Comparison of ENCODE assay signal across 2 cellular contexts in the genomic region with DNA sequence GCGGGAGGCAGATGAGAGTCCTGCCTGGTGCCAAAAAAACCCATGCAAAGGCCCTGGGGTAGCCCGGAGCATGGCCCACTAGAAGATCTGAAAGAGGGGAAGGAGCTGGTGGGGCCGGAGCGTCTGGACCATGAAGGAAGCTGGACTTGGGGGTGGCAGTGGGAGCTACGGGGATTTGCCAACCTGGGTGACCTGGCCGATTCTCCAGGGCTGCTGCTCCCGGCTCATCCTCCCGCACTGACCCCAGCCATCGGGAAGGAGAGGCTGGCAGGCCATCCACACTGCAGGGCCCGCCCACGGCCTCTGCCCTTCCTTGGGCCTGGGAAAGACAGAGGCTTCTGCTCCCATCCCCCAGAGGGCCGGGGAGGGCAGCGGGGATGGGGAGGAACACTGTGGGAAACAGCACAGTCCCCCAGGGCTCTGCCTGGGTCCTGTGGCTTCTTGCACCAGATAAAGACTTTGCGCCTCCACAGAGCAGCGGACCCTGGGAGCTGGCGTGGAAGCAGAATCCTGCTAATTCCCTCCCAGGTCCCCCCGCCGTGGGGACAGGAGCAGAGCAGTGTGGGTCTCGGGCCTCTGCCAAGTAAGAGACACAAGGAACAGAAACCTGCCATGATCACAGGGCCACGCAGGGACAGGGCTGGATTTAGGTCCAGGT.
TF ChIP-seq lines count a peak whose summit lies in the region.

No MANE protein-coding gene starts in this region.

TF ChIP-seq in GM23338, 12 proteins besides CTCF, POLR2A, EP300 and RAD21 (continued from another document and continues in another):
- TF ChIP-seq, protein P1, sequence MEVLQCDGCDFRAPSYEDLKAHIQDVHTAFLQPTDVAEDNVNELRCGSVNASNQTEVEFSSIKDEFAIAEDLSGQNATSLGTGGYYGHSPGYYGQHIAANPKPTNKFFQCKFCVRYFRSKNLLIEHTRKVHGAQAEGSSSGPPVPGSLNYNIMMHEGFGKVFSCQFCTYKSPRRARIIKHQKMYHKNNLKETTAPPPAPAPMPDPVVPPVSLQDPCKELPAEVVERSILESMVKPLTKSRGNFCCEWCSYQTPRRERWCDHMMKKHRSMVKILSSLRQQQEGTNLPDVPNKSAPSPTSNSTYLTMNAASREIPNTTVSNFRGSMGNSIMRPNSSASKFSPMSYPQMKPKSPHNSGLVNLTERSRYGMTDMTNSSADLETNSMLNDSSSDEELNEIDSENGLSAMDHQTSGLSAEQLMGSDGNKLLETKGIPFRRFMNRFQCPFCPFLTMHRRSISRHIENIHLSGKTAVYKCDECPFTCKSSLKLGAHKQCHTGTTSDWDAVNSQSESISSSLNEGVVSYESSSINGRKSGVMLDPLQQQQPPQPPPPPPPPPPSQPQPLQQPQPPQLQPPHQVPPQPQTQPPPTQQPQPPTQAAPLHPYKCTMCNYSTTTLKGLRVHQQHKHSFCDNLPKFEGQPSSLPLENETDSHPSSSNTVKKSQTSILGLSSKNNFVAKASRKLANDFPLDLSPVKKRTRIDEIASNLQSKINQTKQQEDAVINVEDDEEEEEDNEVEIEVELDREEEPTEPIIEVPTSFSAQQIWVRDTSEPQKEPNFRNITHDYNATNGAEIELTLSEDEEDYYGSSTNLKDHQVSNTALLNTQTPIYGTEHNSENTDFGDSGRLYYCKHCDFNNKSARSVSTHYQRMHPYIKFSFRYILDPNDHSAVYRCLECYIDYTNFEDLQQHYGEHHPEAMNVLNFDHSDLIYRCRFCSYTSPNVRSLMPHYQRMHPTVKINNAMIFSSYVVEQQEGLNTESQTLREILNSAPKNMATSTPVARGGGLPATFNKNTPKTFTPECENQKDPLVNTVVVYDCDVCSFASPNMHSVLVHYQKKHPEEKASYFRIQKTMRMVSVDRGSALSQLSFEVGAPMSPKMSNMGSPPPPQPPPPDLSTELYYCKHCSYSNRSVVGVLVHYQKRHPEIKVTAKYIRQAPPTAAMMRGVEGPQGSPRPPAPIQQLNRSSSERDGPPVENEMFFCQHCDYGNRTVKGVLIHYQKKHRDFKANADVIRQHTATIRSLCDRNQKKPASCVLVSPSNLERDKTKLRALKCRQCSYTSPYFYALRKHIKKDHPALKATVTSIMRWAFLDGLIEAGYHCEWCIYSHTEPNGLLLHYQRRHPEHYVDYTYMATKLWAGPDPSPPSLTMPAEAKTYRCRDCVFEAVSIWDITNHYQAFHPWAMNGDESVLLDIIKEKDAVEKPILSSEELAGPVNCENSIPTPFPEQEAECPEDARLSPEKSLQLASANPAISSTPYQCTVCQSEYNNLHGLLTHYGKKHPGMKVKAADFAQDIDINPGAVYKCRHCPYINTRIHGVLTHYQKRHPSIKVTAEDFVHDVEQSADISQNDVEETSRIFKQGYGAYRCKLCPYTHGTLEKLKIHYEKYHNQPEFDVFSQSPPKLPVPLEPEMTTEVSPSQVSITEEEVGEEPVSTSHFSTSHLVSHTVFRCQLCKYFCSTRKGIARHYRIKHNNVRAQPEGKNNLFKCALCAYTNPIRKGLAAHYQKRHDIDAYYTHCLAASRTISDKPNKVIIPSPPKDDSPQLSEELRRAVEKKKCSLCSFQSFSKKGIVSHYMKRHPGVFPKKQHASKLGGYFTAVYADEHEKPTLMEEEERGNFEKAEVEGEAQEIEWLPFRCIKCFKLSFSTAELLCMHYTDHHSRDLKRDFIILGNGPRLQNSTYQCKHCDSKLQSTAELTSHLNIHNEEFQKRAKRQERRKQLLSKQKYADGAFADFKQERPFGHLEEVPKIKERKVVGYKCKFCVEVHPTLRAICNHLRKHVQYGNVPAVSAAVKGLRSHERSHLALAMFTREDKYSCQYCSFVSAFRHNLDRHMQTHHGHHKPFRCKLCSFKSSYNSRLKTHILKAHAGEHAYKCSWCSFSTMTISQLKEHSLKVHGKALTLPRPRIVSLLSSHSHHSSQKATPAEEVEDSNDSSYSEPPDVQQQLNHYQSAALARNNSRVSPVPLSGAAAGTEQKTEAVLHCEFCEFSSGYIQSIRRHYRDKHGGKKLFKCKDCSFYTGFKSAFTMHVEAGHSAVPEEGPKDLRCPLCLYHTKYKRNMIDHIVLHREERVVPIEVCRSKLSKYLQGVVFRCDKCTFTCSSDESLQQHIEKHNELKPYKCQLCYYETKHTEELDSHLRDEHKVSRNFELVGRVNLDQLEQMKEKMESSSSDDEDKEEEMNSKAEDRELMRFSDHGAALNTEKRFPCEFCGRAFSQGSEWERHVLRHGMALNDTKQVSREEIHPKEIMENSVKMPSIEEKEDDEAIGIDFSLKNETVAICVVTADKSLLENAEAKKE (CRISPR knock-in tag; IDR thresholded peaks at IDR 0.05) = no peak
- TF ChIP-seq POLR2AphosphoS5 (IDR thresholded peaks at IDR 0.05; ENCODE audit: low read depth) (no peak), CREB1 (CRISPR knock-in tag; IDR thresholded peaks at IDR 0.05; ENCODE audit: low read depth) (no peak), JUNB (IDR thresholded peaks at IDR 0.05; ENCODE audit: unreplicated experiment) (no peak), NANOG (IDR thresholded peaks at IDR 0.05; ENCODE audit: borderline replicate concordance) (no peak), EZH2 (IDR thresholded peaks at IDR 0.05; ENCODE audit: low read depth, unreplicated experiment) (no peak), STAT1 (IDR thresholded peaks at IDR 0.05; ENCODE audit: unreplicated experiment) (no peak)
- TF ChIP-seq, protein P2, sequence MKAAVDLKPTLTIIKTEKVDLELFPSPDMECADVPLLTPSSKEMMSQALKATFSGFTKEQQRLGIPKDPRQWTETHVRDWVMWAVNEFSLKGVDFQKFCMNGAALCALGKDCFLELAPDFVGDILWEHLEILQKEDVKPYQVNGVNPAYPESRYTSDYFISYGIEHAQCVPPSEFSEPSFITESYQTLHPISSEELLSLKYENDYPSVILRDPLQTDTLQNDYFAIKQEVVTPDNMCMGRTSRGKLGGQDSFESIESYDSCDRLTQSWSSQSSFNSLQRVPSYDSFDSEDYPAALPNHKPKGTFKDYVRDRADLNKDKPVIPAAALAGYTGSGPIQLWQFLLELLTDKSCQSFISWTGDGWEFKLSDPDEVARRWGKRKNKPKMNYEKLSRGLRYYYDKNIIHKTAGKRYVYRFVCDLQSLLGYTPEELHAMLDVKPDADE (IDR thresholded peaks at IDR 0.05) = no peak

TF ChIP-seq in K562, 482 proteins besides CTCF, POLR2A, EP300 and RAD21 (continued from another document and continues in another):
- TF ChIP-seq, protein P3, sequence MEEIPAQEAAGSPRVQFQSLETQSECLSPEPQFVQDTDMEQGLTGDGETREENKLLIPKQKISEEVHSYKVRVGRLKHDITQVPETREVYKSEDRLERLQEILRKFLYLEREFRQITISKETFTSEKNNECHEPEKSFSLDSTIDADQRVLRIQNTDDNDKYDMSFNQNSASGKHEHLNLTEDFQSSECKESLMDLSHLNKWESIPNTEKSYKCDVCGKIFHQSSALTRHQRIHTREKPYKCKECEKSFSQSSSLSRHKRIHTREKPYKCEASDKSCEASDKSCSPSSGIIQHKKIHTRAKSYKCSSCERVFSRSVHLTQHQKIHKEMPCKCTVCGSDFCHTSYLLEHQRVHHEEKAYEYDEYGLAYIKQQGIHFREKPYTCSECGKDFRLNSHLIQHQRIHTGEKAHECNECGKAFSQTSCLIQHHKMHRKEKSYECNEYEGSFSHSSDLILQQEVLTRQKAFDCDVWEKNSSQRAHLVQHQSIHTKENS (CRISPR knock-in tag; IDR thresholded peaks at IDR 0.05) = no peak
- TF ChIP-seq RERE (CRISPR knock-in tag; IDR thresholded peaks at IDR 0.05; ENCODE audit: borderline replicate concordance) (no peak), RAD51 (IDR thresholded peaks at IDR 0.05; ENCODE audit: borderline replicate concordance, low read depth) (no peak), CHD1 (IDR thresholded peaks at IDR 0.05; ENCODE audit: low read length) (no peak), CHCHD3 (CRISPR knock-in tag; IDR thresholded peaks at IDR 0.05) (no peak), ZNF79 (CRISPR knock-in tag; IDR thresholded peaks at IDR 0.05; ENCODE audit: low read depth) (no peak), PURB (CRISPR knock-in tag; IDR thresholded peaks at IDR 0.05; ENCODE audit: low read depth) (no peak), PML (IDR thresholded peaks at IDR 0.05; ENCODE audit: low read length) (no peak), CBX8 (IDR thresholded peaks at IDR 0.05; ENCODE audit: borderline replicate concordance, extremely low read depth, low read depth, low read length, poor library complexity, severe bottlenecking) (no peak), CHAMP1 (IDR thresholded peaks at IDR 0.05) (no peak), HDAC2 (IDR thresholded peaks at IDR 0.05) (0 out of 2 replicates have a peak, but pooled peaks have one; percentile 38), NR3C1 (CRISPR knock-in tag; IDR thresholded peaks at IDR 0.05) (no peak), RBM39 (optimal IDR thresholded peaks at IDR 0.05; ENCODE audit: low read depth, low read length) (peak; percentile 61), BRD9 (IDR thresholded peaks at IDR 0.05; ENCODE audit: low read depth, partially characterized antibody) (no peak)
- TF ChIP-seq, protein P4, sequence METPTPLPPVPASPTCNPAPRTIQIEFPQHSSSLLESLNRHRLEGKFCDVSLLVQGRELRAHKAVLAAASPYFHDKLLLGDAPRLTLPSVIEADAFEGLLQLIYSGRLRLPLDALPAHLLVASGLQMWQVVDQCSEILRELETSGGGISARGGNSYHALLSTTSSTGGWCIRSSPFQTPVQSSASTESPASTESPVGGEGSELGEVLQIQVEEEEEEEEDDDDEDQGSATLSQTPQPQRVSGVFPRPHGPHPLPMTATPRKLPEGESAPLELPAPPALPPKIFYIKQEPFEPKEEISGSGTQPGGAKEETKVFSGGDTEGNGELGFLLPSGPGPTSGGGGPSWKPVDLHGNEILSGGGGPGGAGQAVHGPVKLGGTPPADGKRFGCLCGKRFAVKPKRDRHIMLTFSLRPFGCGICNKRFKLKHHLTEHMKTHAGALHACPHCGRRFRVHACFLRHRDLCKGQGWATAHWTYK (CRISPR knock-in tag; IDR thresholded peaks at IDR 0.05) = no peak
- TF ChIP-seq, protein P5, sequence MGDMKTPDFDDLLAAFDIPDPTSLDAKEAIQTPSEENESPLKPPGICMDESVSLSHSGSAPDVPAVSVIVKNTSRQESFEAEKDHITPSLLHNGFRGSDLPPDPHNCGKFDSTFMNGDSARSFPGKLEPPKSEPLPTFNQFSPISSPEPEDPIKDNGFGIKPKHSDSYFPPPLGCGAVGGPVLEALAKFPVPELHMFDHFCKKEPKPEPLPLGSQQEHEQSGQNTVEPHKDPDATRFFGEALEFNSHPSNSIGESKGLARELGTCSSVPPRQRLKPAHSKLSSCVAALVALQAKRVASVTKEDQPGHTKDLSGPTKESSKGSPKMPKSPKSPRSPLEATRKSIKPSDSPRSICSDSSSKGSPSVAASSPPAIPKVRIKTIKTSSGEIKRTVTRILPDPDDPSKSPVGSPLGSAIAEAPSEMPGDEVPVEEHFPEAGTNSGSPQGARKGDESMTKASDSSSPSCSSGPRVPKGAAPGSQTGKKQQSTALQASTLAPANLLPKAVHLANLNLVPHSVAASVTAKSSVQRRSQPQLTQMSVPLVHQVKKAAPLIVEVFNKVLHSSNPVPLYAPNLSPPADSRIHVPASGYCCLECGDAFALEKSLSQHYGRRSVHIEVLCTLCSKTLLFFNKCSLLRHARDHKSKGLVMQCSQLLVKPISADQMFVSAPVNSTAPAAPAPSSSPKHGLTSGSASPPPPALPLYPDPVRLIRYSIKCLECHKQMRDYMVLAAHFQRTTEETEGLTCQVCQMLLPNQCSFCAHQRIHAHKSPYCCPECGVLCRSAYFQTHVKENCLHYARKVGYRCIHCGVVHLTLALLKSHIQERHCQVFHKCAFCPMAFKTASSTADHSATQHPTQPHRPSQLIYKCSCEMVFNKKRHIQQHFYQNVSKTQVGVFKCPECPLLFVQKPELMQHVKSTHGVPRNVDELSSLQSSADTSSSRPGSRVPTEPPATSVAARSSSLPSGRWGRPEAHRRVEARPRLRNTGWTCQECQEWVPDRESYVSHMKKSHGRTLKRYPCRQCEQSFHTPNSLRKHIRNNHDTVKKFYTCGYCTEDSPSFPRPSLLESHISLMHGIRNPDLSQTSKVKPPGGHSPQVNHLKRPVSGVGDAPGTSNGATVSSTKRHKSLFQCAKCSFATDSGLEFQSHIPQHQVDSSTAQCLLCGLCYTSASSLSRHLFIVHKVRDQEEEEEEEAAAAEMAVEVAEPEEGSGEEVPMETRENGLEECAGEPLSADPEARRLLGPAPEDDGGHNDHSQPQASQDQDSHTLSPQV (IDR thresholded peaks at IDR 0.05) = 0 out of 2 replicates have a peak, but pooled peaks have one; percentile 5
